Comparison of ENCODE assay signal across 8 cellular contexts in the genomic region with DNA sequence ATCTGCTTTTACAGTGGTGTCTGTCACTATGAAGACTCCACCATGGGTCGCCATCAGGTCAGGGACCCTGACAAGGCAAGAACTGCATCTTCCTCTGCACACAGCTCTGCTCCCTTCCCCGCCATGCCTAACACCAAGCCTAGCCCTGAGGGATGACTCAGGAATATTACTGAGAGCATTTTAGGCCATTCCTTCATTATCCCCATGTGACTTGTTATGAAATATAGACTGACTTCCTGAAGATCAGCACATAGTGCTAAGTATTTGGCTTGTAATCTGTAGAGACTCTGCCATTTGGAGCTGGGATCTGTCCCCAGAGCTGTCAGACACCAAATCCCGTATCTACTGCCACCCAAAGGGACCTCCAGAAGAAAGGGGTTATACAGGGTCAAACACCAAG. TPM values are rescaled to one million over a fixed set of nuclear protein-coding genes. Genes with fewer than 3 reads are reported as not detected.
A peak's percentile ranks its signal among the peaks of the same experiment; 100 is the strongest.
DNase-seq lines count a peak whose midpoint lies in the region; ATAC-seq, FAIRE-seq and TF ChIP-seq lines count a peak whose summit lies in the region.
"Not testable (repeated sequence)": the region's sequence is repeated elsewhere in the genome, so short reads cannot be mapped to it uniquely, and the experiment has no call there.

No MANE protein-coding gene starts in this region.

- not testable (repeated sequence) for H3K27me3 ChIP-seq in IMR-90 (ENCODE audit: control insufficient read depth, insufficient read depth, low read length); left lung

- H3K27ac ChIP-seq in A549; IMR-90 (ENCODE audit: insufficient read depth, low read length); left lung: not testable (repeated sequence)

- not testable (repeated sequence) for FAIRE-seq in A549 (lab: Jason Lieb, UNC)

- not testable (repeated sequence) for H3K36me3 ChIP-seq in IMR-90 (ENCODE audit: control insufficient read depth, insufficient read depth, low read length); left lung; mucosa of descending colon (ENCODE audit: low read depth)

- CTCF ChIA-PET in A549 (lab: Yijun Ruan, JAX); IMR-90 (lab: Yijun Ruan, JAX): not testable (repeated sequence)

- not testable (repeated sequence) for H3K18ac ChIP-seq in IMR-90 (ENCODE audit: low read depth, low read length)

- not testable (repeated sequence) for H2BK20ac ChIP-seq in IMR-90 (ENCODE audit: low read depth, low read length)

- in situ Hi-C loops in IMR-90 (cut with MboI; ENCODE audit: low sequenced_read_pairs), result not testable (repeated sequence)

- H3K79me1 ChIP-seq in IMR-90 (ENCODE audit: low read depth in 1 of 2, low read length in 2 of 2), result not testable (repeated sequence)

- H3K4me3 ChIP-seq in A549; IMR-90 (ENCODE audit: insufficient read depth, low read depth, low read length); left lung; mucosa of descending colon: not testable (repeated sequence)

- intact Hi-C loops in IMR-90 (cut with micrococcal nuclease); Right ventricle myocardium superior (cut with DNase I); left ventricle myocardium superior (cut with micrococcal nuclease); left lung (cut with DNase I); mucosa of descending colon (cut with DNase I, micrococcal nuclease); sciatic nerve (cut with DNase I): not testable (repeated sequence)

- not testable (repeated sequence) for H2BK120ac ChIP-seq in IMR-90 (ENCODE audit: low read depth, low read length)

- not testable (repeated sequence) for H3K23ac ChIP-seq in IMR-90 (ENCODE audit: low read depth, low read length)

- not testable (repeated sequence) for H3K9me1 ChIP-seq in IMR-90 (ENCODE audit: insufficient read depth, low read length)

- TF ChIP-seq POLR2A in A549 (IDR thresholded peaks at IDR 0.05; ENCODE audit: low read length); IMR-90 (IDR thresholded peaks at IDR 0.05; ENCODE audit: low read depth, low read length): not testable (repeated sequence)

- DNase-seq in A549 (ENCODE audit: low read depth in 1 of 2, low spot score in 1 of 2); IMR-90; Right ventricle myocardium superior; left ventricle myocardium superior; left lung; mucosa of descending colon; sciatic nerve (ENCODE audit: low spot score): not testable (repeated sequence)

- not testable (repeated sequence) for H3K4ac ChIP-seq in IMR-90 (ENCODE audit: low read depth, low read length)

- TF ChIP-seq EP300 in A549 (IDR thresholded peaks at IDR 0.05), result not testable (repeated sequence)

- no CpG with 5 or more reads among the region's 3 CpGs for WGBS in A549 (ENCODE audit: missing lambda C conversion rate)
- WGBS in IMR-90 (ENCODE audit: extremely low coverage in 2 of 2, insufficient read length in 1 of 2), 2 experiments, result no CpG with 5 or more reads among the region's 3 CpGs

- not testable (repeated sequence) for H3K9ac ChIP-seq in IMR-90 (ENCODE audit: low read depth, low read length)

- TF ChIP-seq RAD21 in A549 (conservative IDR thresholded peaks at IDR 0.05 in 1 of 2, IDR thresholded peaks at IDR 0.05 in 1 of 2); IMR-90 (IDR thresholded peaks at IDR 0.05; ENCODE audit: low read length): not testable (repeated sequence)

- not testable (repeated sequence) for H2AK5ac ChIP-seq in IMR-90 (ENCODE audit: low read depth, low read length)

- H3K56ac ChIP-seq in IMR-90 (ENCODE audit: extremely low read depth, insufficient read depth, low read length), result not testable (repeated sequence)

- not testable (repeated sequence) for H3K4me1 ChIP-seq in A549; IMR-90 (ENCODE audit: control insufficient read depth, insufficient read depth, low read length); left lung; mucosa of descending colon (ENCODE audit: low read depth)

- not testable (repeated sequence) for H4K20me1 ChIP-seq in IMR-90 (ENCODE audit: insufficient read depth, low read length)

- H2BK15ac ChIP-seq in IMR-90 (ENCODE audit: low read depth, low read length), result not testable (repeated sequence)

- H3K14ac ChIP-seq in IMR-90 (replicated peaks; ENCODE audit: low read depth, low read length), result not testable (repeated sequence)

- H2AK9ac ChIP-seq in IMR-90 (replicated peaks; ENCODE audit: low read depth, low read length, poor library complexity), result not testable (repeated sequence)

- H3K4me2 ChIP-seq in A549; IMR-90 (ENCODE audit: low read depth, low read length): not testable (repeated sequence)

- H2BK5ac ChIP-seq in IMR-90 (ENCODE audit: low read depth, low read length, poor library complexity, severe bottlenecking), result not testable (repeated sequence)

- ATAC-seq in A549 (peak; percentile 60 to 77), IMR-90 (ENCODE audit: low read depth) (peak; percentile 35), esophagus mucosa (peak; percentile 90), Right ventricle myocardium superior (ENCODE audit: poor library complexity) (peak; percentile 86), left ventricle myocardium superior (peak; percentile 85), left lung (peak; percentile 74), mucosa of descending colon (peak; percentile 62), sciatic nerve (peak; percentile 72)

- not testable (repeated sequence) for BruUV-seq in IMR-90 (replicated peaks; lab: Mats Ljungman, UMichigan)

- H4K5ac ChIP-seq in IMR-90 (ENCODE audit: low read depth, low read length), result not testable (repeated sequence)

- not testable (repeated sequence) for H2AFZ ChIP-seq in IMR-90 (replicated peaks; ENCODE audit: low read length, poor library complexity)

- POLR2A ChIA-PET in A549 (lab: Yijun Ruan, JAX); IMR-90 (lab: Charles Lee; ENCODE audit: unreplicated experiment): not testable (repeated sequence)

- H4K91ac ChIP-seq in IMR-90 (ENCODE audit: insufficient read depth, low read depth, low read length), result not testable (repeated sequence)

- not testable (repeated sequence) for TF ChIP-seq CTCF in A549 (IDR thresholded peaks at IDR 0.05); IMR-90 (conservative IDR thresholded peaks at IDR 0.05; ENCODE audit: low read depth, low read length); left lung (IDR thresholded peaks at IDR 0.05); mucosa of descending colon (IDR thresholded peaks at IDR 0.05)

- not testable (repeated sequence) for H4K8ac ChIP-seq in IMR-90 (ENCODE audit: low read depth in 2 of 2, low read length in 2 of 2)

- dilution Hi-C loops in IMR-90 (cut with HindIII; ENCODE audit: low sequenced_read_pairs, unreplicated experiment), result not testable (repeated sequence)

- not testable (repeated sequence) for H3K9me3 ChIP-seq in A549; IMR-90 (ENCODE audit: control insufficient read depth, insufficient read depth, low read length); left lung; mucosa of descending colon

RNA-seq across cellular contexts. Expression of a gene that starts 19.4 kb away (rescaled TPM):
- polyA plus RNA-seq in A549 (2011; rRNA removed) (18.6 and 20.5 TPM in 2 replicates), A549 (2017; fragmentation: RNase III; extraction: RNeasy Plus Mini Kit Qiagen cat#74134 plus additional on column Dnase treatment) (9.3 to 10.0 TPM (median 9.3 TPM) in 3 replicates), IMR-90 (2012; rRNA removed) (7.9 and 8.5 TPM in 2 replicates)
- 11.1 and 11.8 TPM in 2 replicates for polyA plus RNA-seq in A549 (2012; cell fraction: cytosol; rRNA removed)
- 35.7 and 36.3 TPM in 2 replicates for polyA plus RNA-seq in A549 (2012; cell fraction: nucleus; rRNA removed)
- polyA minus RNA-seq in A549 (2011; rRNA and poly(A)+ RNA removed), result 51.7 and 52.8 TPM in 2 replicates
- total RNA-seq in IMR-90 (2012; rRNA removed) (1.4 and 2.2 TPM in 2 replicates), esophagus mucosa (8.6 TPM), Right ventricle myocardium superior (9.8 TPM), left ventricle myocardium superior (10.8 TPM), left lung (10 to 100 TPM; 20.8 to 27.7 TPM), mucosa of descending colon (10 to 100 TPM; 22.5 to 29.0 (median 24.1) TPM), sciatic nerve (11.0 TPM)
- polyA plus RNA-seq in IMR-90 (2012; cell fraction: cytosol; rRNA removed), result 0.60 and 0.75 TPM in 2 replicates
- 5.2 and 18.8 TPM in 2 replicates for polyA plus RNA-seq in IMR-90 (2012; cell fraction: nucleus; rRNA removed; ENCODE audit: low replicate concordance)

RNA-seq across cellular contexts. Expression of a gene that starts 30.4 kb away (rescaled TPM):
- polyA plus RNA-seq in A549 (2011; rRNA removed) (61.2 and 63.1 TPM in 2 replicates), A549 (2017; fragmentation: RNase III; extraction: RNeasy Plus Mini Kit Qiagen cat#74134 plus additional on column Dnase treatment) (30.1 to 31.4 TPM (median 31.0 TPM) in 3 replicates), IMR-90 (2012; rRNA removed) (31.3 and 38.9 TPM in 2 replicates)
- 15.2 and 17.1 TPM in 2 replicates for polyA plus RNA-seq in A549 (2012; cell fraction: cytosol; rRNA removed)
- 11.6 and 14.1 TPM in 2 replicates for polyA plus RNA-seq in A549 (2012; cell fraction: nucleus; rRNA removed)
- 41.3 and 45.7 TPM in 2 replicates for polyA minus RNA-seq in A549 (2011; rRNA and poly(A)+ RNA removed)
- total RNA-seq in IMR-90 (2012; rRNA removed) (94.7 and 110 TPM in 2 replicates), esophagus mucosa (41.8 TPM), Right ventricle myocardium superior (23.2 TPM), left ventricle myocardium superior (27.5 TPM), left lung (10 to 100 TPM; 49.6 to 61.8 TPM), mucosa of descending colon (10 to 100 TPM; 68.5 to 95.4 (median 69.3) TPM), sciatic nerve (27.8 TPM)
- polyA plus RNA-seq in IMR-90 (2012; cell fraction: cytosol; rRNA removed), result 9.0 and 10.5 TPM in 2 replicates
- polyA plus RNA-seq in IMR-90 (2012; cell fraction: nucleus; rRNA removed; ENCODE audit: low replicate concordance), result 4.2 and 29.8 TPM in 2 replicates

RNA-seq across cellular contexts. Expression of a gene that starts 47.8 kb away (rescaled TPM):
- polyA plus RNA-seq in A549 (2011; rRNA removed), result 5.7 and 6.2 TPM in 2 replicates
- polyA plus RNA-seq in A549 (2012; cell fraction: cytosol; rRNA removed), result 2.0 TPM in 2 replicates
- polyA plus RNA-seq in A549 (2012; cell fraction: nucleus; rRNA removed), result 3.1 and 4.5 TPM in 2 replicates
- polyA plus RNA-seq in A549 (2017; fragmentation: RNase III; extraction: RNeasy Plus Mini Kit Qiagen cat#74134 plus additional on column Dnase treatment), result 2.3 to 2.7 TPM (median 2.4 TPM) in 3 replicates
- 10.8 and 12.2 TPM in 2 replicates for polyA minus RNA-seq in A549 (2011; rRNA and poly(A)+ RNA removed)
- 3.1 and 3.2 TPM in 2 replicates for total RNA-seq in IMR-90 (2012; rRNA removed)
- polyA plus RNA-seq in IMR-90 (2012; rRNA removed), result 2.3 and 2.7 TPM in 2 replicates
- 0.41 and 0.64 TPM in 2 replicates for polyA plus RNA-seq in IMR-90 (2012; cell fraction: cytosol; rRNA removed)
- polyA plus RNA-seq in IMR-90 (2012; cell fraction: nucleus; rRNA removed; ENCODE audit: low replicate concordance), result 2.7 and 9.0 TPM in 2 replicates
- 5.0 TPM for total RNA-seq in esophagus mucosa
- total RNA-seq in Right ventricle myocardium superior, result 5.1 TPM
- 5.0 TPM for total RNA-seq in left ventricle myocardium superior
- 10 to 100 TPM in 1 of 2 donors, 1 to 10 TPM in 1; 6.9 to 12.4 TPM for total RNA-seq in left lung
- total RNA-seq in mucosa of descending colon, result 10 to 100 TPM; 14.0 to 24.8 (median 17.8) TPM
- total RNA-seq in sciatic nerve, result 15.2 TPM

Comparison
In these comparisons a context has a peak if more than half of its experiments do, and no peak if none do; other contexts are left out.
1. ATAC-seq: peak in every context shown above with its lines; median percentile 90 in esophagus mucosa; 86 in Right ventricle myocardium superior; 85 in left ventricle myocardium superior; 74 in left lung; 72 in sciatic nerve; 68 in A549; 62 in mucosa of descending colon; 35 in IMR-90.